In the genomic region with DNA sequence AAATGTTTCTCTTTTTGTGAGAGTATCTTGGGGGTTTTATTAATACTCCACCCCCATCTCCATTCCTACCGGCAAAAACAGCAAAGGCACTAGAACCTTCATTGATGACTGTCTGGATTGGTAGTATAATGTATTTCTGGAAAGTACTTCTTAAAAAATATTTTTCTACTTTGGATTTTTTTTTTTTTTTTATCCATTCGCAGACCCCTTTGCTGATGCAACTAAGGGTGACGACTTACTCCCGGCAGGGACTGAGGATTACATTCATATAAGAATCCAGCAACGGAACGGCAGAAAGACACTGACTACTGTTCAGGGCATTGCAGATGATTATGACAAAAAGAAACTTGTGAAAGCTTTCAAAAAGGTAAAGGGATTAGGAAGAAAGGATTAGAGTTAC, we compare ENCODE assay signal across 8 cellular contexts. TPM values are rescaled to one million over a fixed set of nuclear protein-coding genes. Genes with fewer than 3 reads are reported as not detected.
A peak's percentile ranks its signal among the peaks of the same experiment; 100 is the strongest.
DNase-seq lines count a peak whose midpoint lies in the region; ATAC-seq, FAIRE-seq and TF ChIP-seq lines count a peak whose summit lies in the region.

No MANE protein-coding gene starts in this region.

- H3K4me3 Mint-ChIP-seq in osteocyte (ENCODE audit: unreplicated experiment) = peak overlapping the region; percentile 100

- H3K9me3 Mint-ChIP-seq in osteocyte (ENCODE audit: unreplicated experiment) = no peaks in the 10 kb centered on the region

- ATAC-seq in GM18520 (IDR thresholded peaks at IDR 0.05; ENCODE audit: unreplicated experiment) (no peak), HG03432 (IDR thresholded peaks at IDR 0.05; ENCODE audit: unreplicated experiment) (no peak)

- no peaks in the 10 kb centered on the region for H3K27me3 Mint-ChIP-seq in osteocyte (ENCODE audit: unreplicated experiment)

- H3K4me1 Mint-ChIP-seq in osteocyte (ENCODE audit: unreplicated experiment) = peaks cover 19% of the 10 kb centered on the region

- FAIRE-seq in RCC 7860 (lab: Jason Lieb, UNC) = no peak

- peak; percentile 49 for DNase-seq in RKO (ENCODE audit: low spot score)
- no peak for DNase-seq in epithelial cell of proximal tubule (ENCODE audit: low read depth)
- no peak for DNase-seq in osteocyte (ENCODE audit: extremely low spot score, unreplicated experiment)
- DNase-seq in T1000 (lab: John Stamatoyannopoulos, UW) = no peak
- DNase-seq in RCC 7860 (ENCODE audit: low spot score) = no peak

- H3K4me3 ChIP-seq in GM08714 (ENCODE audit: low read length) (peak overlapping the region; percentile 90), epithelial cell of proximal tubule (ENCODE audit: low read depth, low read length) (peak overlapping the region; percentile 92)

- TF ChIP-seq CTCF in epithelial cell of proximal tubule (conservative IDR thresholded peaks at IDR 0.05; ENCODE audit: low read depth, low read length) (no peak), osteocyte (IDR thresholded peaks at IDR 0.05) (no peak)

- H3K27ac Mint-ChIP-seq in osteocyte (ENCODE audit: unreplicated experiment) = peak overlapping the region; percentile 100

- peaks cover 29% of the 10 kb centered on the region for H3K36me3 Mint-ChIP-seq in osteocyte (ENCODE audit: unreplicated experiment)

RNA-seq across cellular contexts. Expression of a gene that starts 1.2 kb away (rescaled TPM):
- total RNA-seq in epithelial cell of proximal tubule = 10.4 and 14.3 TPM in 2 replicates
- 62.3 and 72.8 TPM in 2 replicates for total RNA-seq in osteocyte
